ENCODE assay signal across 13 cellular contexts in the genomic region with DNA sequence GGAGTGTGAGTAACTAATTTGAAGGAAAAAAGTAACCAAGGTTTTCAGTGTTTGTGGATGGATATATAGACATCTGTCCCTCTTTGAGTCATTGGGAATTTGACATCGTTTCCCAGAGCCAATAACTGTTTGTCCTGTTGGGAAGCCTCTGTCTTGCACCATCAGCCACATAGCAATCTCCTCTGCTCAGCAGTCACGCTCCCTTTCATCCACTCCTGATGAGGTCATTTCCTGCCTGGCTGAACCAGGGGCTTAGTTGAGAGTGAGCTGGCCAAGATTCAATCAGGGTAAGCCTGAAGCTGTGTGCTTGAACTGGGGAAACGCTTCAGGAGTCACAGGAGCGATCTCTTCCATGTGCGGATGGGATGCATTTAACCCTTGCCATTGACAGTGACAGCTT.
DNase-seq lines count a peak whose midpoint lies in the region; ATAC-seq and TF ChIP-seq lines count a peak whose summit lies in the region.
"Had no signal": no experiment of that assay in that cellular context is flagged by ENCODE, and none has a peak within 500 bp of the region (broad histone marks: within the 10 kb centered on the region; RNA-seq: fewer than 3 reads in every experiment).

No MANE protein-coding gene starts in this region.

- H3K4me1 ChIP-seq in PC-3 (ENCODE audit: insufficient read depth, low read length) (peaks cover 4% of the 10 kb centered on the region; the same call in 1 of the 2 replicates), Caco-2 (no peaks in the 10 kb centered on the region), SK-N-SH (ENCODE audit: control insufficient read depth in 1 of 2, insufficient read depth in 2 of 2, low read depth in 1 of 2, low read length in 1 of 2) (no peaks in the 10 kb centered on the region)
- H3K4me1 ChIP-seq: tibial artery had no signal

- TF ChIP-seq EP300 in SK-N-SH (IDR thresholded peaks at IDR 0.05; ENCODE audit: borderline replicate concordance in 1 of 2, low read depth in 1 of 2, low read length in 1 of 2), result no peak

- H3K9ac ChIP-seq in PC-3 (ENCODE audit: low read length) (no peak overlapping the region), SK-N-SH (no peak overlapping the region)

- no peak overlapping the region for H3K27ac ChIP-seq in PC-3 (ENCODE audit: low read length)
- H3K27ac ChIP-seq in SK-N-SH (ENCODE audit: low read depth in 2 of 2, low read length in 1 of 2), result no peak overlapping the region
- H3K27ac ChIP-seq: esophagus squamous epithelium, tibial artery had no signal

- no peaks in the 10 kb centered on the region for H3K27me3 Mint-ChIP-seq in Calu3 (ENCODE audit: unreplicated experiment)
- H3K27me3 Mint-ChIP-seq in activated naive CD4-positive, alpha-beta T cell treated with anti-CD3 and anti-CD28 coated beads for 36 hours (ENCODE audit: low read depth), result peaks cover 2% of the 10 kb centered on the region
- no peaks in the 10 kb centered on the region for H3K27me3 Mint-ChIP-seq in Caco-2 (ENCODE audit: insufficient read depth, unreplicated experiment)

- no peak overlapping the region for H2AFZ ChIP-seq in PC-3 (ENCODE audit: low read length)
- no peak overlapping the region for H2AFZ ChIP-seq in SK-N-SH (ENCODE audit: low read depth)

- intact Hi-C loops in Calu3 (cut with micrococcal nuclease; ENCODE audit: unreplicated experiment), result no loop called here
- intact Hi-C loops in PC-3 (cut with micrococcal nuclease), result no loop called here
- intact Hi-C loops in activated naive CD4-positive, alpha-beta T cell treated with anti-CD3 and anti-CD28 coated beads for 36 hours (cut with micrococcal nuclease), result no loop called here
- intact Hi-C loops in Caco-2 (cut with micrococcal nuclease; ENCODE audit: unreplicated experiment), result no loop called here

- H3K4me3 ChIP-seq in PC-3 (ENCODE audit: low read length), result no peak overlapping the region
- H3K4me3 ChIP-seq in Caco-2 (ENCODE audit: low read depth, low read length), result no peak overlapping the region
- H3K4me3 ChIP-seq in SK-N-SH (ENCODE audit: low read depth in 2 of 2, low read length in 1 of 2), result no peak overlapping the region
- H3K4me3 ChIP-seq: esophagus squamous epithelium, tibial artery had no signal

- peaks cover 52% of the 10 kb centered on the region for H3K27me3 ChIP-seq in PC-3 (ENCODE audit: low read length)
- H3K27me3 ChIP-seq in Caco-2 (replicated peaks; ENCODE audit: control insufficient read depth, insufficient read depth, low read length), result no peaks in the 10 kb centered on the region
- no peaks in the 10 kb centered on the region; the same call in 1 of the 2 replicates for H3K27me3 ChIP-seq in SK-N-SH (ENCODE audit: insufficient read depth)
- H3K27me3 ChIP-seq: esophagus squamous epithelium, tibial artery had no signal

- 0% methylated on average over 2 of the region's 5 CpGs for WGBS in SK-N-SH (ENCODE audit: low lambda C conversion rate)

- no peak for TF ChIP-seq RAD21 in SK-N-SH (IDR thresholded peaks at IDR 0.05; ENCODE audit: low read length)

- no peak for TF ChIP-seq CTCF in Calu3 (IDR thresholded peaks at IDR 0.05; ENCODE audit: unreplicated experiment)
- TF ChIP-seq CTCF in PC-3 (conservative IDR thresholded peaks at IDR 0.05; ENCODE audit: low read depth, low read length), result no peak
- TF ChIP-seq CTCF in Caco-2 (IDR thresholded peaks at IDR 0.05; ENCODE audit: insufficient read depth in 1 of 2, low read depth in 1 of 2, low read length in 1 of 2, severe bottlenecking in 1 of 2, unreplicated experiment in 1 of 2), result no peak
- TF ChIP-seq CTCF in SK-N-SH (IDR thresholded peaks at IDR 0.05), result no peak

- H3K4me3 Mint-ChIP-seq in Calu3 (ENCODE audit: low read depth, unreplicated experiment) (no peak overlapping the region), Caco-2 (ENCODE audit: unreplicated experiment) (no peak overlapping the region)
- no peak overlapping the region for H3K4me3 Mint-ChIP-seq in activated naive CD4-positive, alpha-beta T cell treated with anti-CD3 and anti-CD28 coated beads for 36 hours
- H3K4me3 Mint-ChIP-seq: activated B cell treated with CpG ODN at 0.5 μM for 24 hours had no signal

- CTCF ChIA-PET in Calu3 (lab: Charles Lee), result no interaction called here
- CTCF ChIA-PET in PC-3 (lab: Charles Lee), result no interaction called here
- CTCF ChIA-PET in activated naive CD4-positive, alpha-beta T cell treated with anti-CD3 and anti-CD28 coated beads for 36 hours (lab: Charles Lee), result no interaction called here
- CTCF ChIA-PET in Caco-2 (lab: Charles Lee), result no interaction called here
- CTCF ChIA-PET in SK-N-SH (lab: Yijun Ruan, JAX), result no interaction called here

- no peaks in the 10 kb centered on the region for H4K20me1 ChIP-seq in PC-3 (ENCODE audit: low read length)
- H4K20me1 ChIP-seq in SK-N-SH (ENCODE audit: insufficient read depth), result no peaks in the 10 kb centered on the region

- H3K9me2 ChIP-seq in PC-3 (replicated peaks; ENCODE audit: low read length) (no peaks in the 10 kb centered on the region), SK-N-SH (no peaks in the 10 kb centered on the region)

- H3K4me1 Mint-ChIP-seq in Calu3 (ENCODE audit: low read depth, unreplicated experiment) (no peaks in the 10 kb centered on the region), Caco-2 (ENCODE audit: low read depth, unreplicated experiment) (no peaks in the 10 kb centered on the region)
- H3K4me1 Mint-ChIP-seq in activated naive CD4-positive, alpha-beta T cell treated with anti-CD3 and anti-CD28 coated beads for 36 hours (ENCODE audit: low read depth), result no peaks in the 10 kb centered on the region
- H3K4me1 Mint-ChIP-seq: activated B cell treated with CpG ODN at 0.5 μM for 24 hours had no signal

- H3K79me2 ChIP-seq in PC-3 (ENCODE audit: low read length) (no peaks in the 10 kb centered on the region), SK-N-SH (ENCODE audit: insufficient read depth) (no peaks in the 10 kb centered on the region)

- no peak overlapping the region for H3K4me2 ChIP-seq in PC-3 (ENCODE audit: low read length)
- H3K4me2 ChIP-seq in SK-N-SH, result no peak overlapping the region

- H3K27ac Mint-ChIP-seq in Calu3 (ENCODE audit: unreplicated experiment) (no peak overlapping the region), Caco-2 (ENCODE audit: unreplicated experiment) (no peak overlapping the region)
- H3K27ac Mint-ChIP-seq in activated naive CD4-positive, alpha-beta T cell treated with anti-CD3 and anti-CD28 coated beads for 36 hours, result no peak overlapping the region
- H3K27ac Mint-ChIP-seq: activated B cell treated with CpG ODN at 0.5 μM for 24 hours had no signal

- no TSS peak for BruUV-seq in Calu3 (replicated peaks; lab: Mats Ljungman, UMichigan)
- no TSS peak for BruUV-seq in PC-3 (replicated peaks; lab: Mats Ljungman, UMichigan)
- BruUV-seq in Caco-2 (replicated peaks; lab: Mats Ljungman, UMichigan), result no TSS peak

- no peak for ATAC-seq in PC-3

- peaks cover 3% of the 10 kb centered on the region for H3K9me3 Mint-ChIP-seq in Calu3 (ENCODE audit: low read depth, unreplicated experiment)
- H3K9me3 Mint-ChIP-seq in activated naive CD4-positive, alpha-beta T cell treated with anti-CD3 and anti-CD28 coated beads for 36 hours, result peaks cover 5% of the 10 kb centered on the region
- H3K9me3 Mint-ChIP-seq in Caco-2 (ENCODE audit: unreplicated experiment), result peaks cover 11% of the 10 kb centered on the region

- H3K9me3 ChIP-seq in PC-3 (ENCODE audit: low read length) (no peaks in the 10 kb centered on the region; the same call in 1 of the 2 replicates), Caco-2 (peaks cover 7% of the 10 kb centered on the region; the same call in 1 of the 2 replicates), SK-N-SH (no peaks in the 10 kb centered on the region; the same call in 1 of the 2 replicates)

- DNase-seq in Calu3 (peak; percentile 41), PC-3 (peak; percentile 58), epidermal melanocyte (ENCODE audit: insufficient read length, low spot score) (peak; percentile 65), myocyte (ENCODE audit: low read depth) (peak; percentile 40), Caco-2 (no peak), SK-N-SH (no peak), NCI-H1436 treated with DMSO at 0.1 percent for 48 hours (lab: John Stamatoyannopoulos, UW) (no peak)
- DNase-seq in activated naive CD4-positive, alpha-beta T cell treated with anti-CD3 and anti-CD28 coated beads for 36 hours, result no peak
- DNase-seq: activated B cell treated with CpG ODN at 0.5 μM for 24 hours; activated naive CD4-positive, alpha-beta T cell treated with Interleukin-2 at 50 U/mL for 16 hours; DMS79; esophagus squamous epithelium; tibial artery had no signal

- H3K36me3 Mint-ChIP-seq in Calu3 (ENCODE audit: insufficient read depth, unreplicated experiment) (no peaks in the 10 kb centered on the region), Caco-2 (ENCODE audit: insufficient read depth, unreplicated experiment) (no peaks in the 10 kb centered on the region)
- no peaks in the 10 kb centered on the region for H3K36me3 Mint-ChIP-seq in activated naive CD4-positive, alpha-beta T cell treated with anti-CD3 and anti-CD28 coated beads for 36 hours (ENCODE audit: low read depth)

- H3K36me3 ChIP-seq in PC-3 (ENCODE audit: low read depth, low read length) (no peaks in the 10 kb centered on the region), Caco-2 (ENCODE audit: control insufficient read depth, insufficient read depth, low read length) (no peaks in the 10 kb centered on the region), SK-N-SH (replicated peaks in 1 of 2; ENCODE audit: control insufficient read depth in 1 of 2, insufficient read depth in 2 of 2, low read length in 1 of 2) (no peaks in the 10 kb centered on the region)
- H3K36me3 ChIP-seq: esophagus squamous epithelium, tibial artery had no signal

- H3F3A ChIP-seq in PC-3 (ENCODE audit: low read length, unreplicated experiment), result no peaks in the 10 kb centered on the region
- H3F3A ChIP-seq in SK-N-SH (replicated peaks; ENCODE audit: insufficient read depth), result no peaks in the 10 kb centered on the region

- POLR2A ChIA-PET in PC-3 (lab: Charles Lee; ENCODE audit: unreplicated experiment), result no interaction called here
- POLR2A ChIA-PET in Caco-2 (lab: Charles Lee), result interaction anchor here (0.8 kb wide), 1 partner anchor 121 kb away, joined by 4 read pairs; no protein-coding TSS in a partner anchor
- POLR2A ChIA-PET in SK-N-SH (lab: Yijun Ruan, JAX), result no interaction called here

Comparison
In these comparisons a context has a peak if more than half of its experiments do, and no peak if none do; other contexts are left out.
1. DNase-seq: peak in Calu3 (single experiment), PC-3 (single experiment), epidermal melanocyte (single experiment) and myocyte (single experiment); none in activated naive CD4-positive, alpha-beta T cell treated with anti-CD3 and anti-CD28 coated beads for 36 hours (single experiment), Caco-2 (0 of 2), SK-N-SH (single experiment) and NCI-H1436 treated with DMSO at 0.1 percent for 48 hours (single experiment).